In the genomic region with DNA sequence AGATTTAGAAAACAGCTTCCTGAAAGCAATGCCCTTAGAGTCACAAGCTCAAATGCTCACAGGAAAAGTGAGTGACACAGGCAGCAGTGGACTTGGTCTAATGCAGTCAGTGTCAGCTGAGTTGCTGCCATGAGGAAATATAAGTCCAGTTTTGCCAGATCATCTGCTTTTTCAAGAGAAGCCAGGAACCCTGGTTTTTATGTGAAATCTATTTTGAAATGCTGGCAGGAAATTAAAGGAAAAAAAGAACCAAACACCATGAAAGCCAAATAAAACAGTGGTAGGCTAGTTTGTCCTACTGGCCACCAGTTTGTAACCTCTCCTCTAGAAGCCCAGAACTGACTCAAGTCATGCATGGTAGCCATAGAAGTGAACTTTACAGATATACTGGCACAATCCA, we compare ENCODE assay signal across 14 cellular contexts.
A peak's percentile ranks its signal among the peaks of the same experiment; 100 is the strongest.
DNase-seq lines count a peak whose midpoint lies in the region; ATAC-seq, FAIRE-seq and TF ChIP-seq lines count a peak whose summit lies in the region.
"Had no signal": no experiment of that assay in that cellular context is flagged by ENCODE, and none has a peak within 500 bp of the region (broad histone marks: within the 10 kb centered on the region; RNA-seq: fewer than 3 reads in every experiment).

No MANE protein-coding gene starts in this region.

- peak overlapping the region; percentile 25 for H3K27ac Mint-ChIP-seq in activated naive CD8-positive, alpha-beta T cell
- no peak overlapping the region for H3K27ac Mint-ChIP-seq in activated naive CD8-positive, alpha-beta T cell treated with anti-CD3 and anti-CD28 coated beads for 36 hours
- H3K27ac Mint-ChIP-seq in nephron progenitor cell = peak overlapping the region; percentile 24

- TF ChIP-seq CTCF in nephron progenitor cell (IDR thresholded peaks at IDR 0.05) = no peak

- H3K4me1 ChIP-seq in urinary bladder (ENCODE audit: insufficient read depth) = no peaks in the 10 kb centered on the region

- peaks cover 3% of the 10 kb centered on the region for H3K4me1 Mint-ChIP-seq in activated naive CD8-positive, alpha-beta T cell (ENCODE audit: low read depth)
- H3K4me1 Mint-ChIP-seq in activated naive CD8-positive, alpha-beta T cell treated with anti-CD3 and anti-CD28 coated beads for 36 hours = peaks cover 7% of the 10 kb centered on the region
- H3K4me1 Mint-ChIP-seq in nephron progenitor cell = peaks cover 22% of the 10 kb centered on the region

- no peaks in the 10 kb centered on the region for H3K9me3 Mint-ChIP-seq in activated naive CD8-positive, alpha-beta T cell (ENCODE audit: low read depth)
- H3K9me3 Mint-ChIP-seq in activated naive CD8-positive, alpha-beta T cell treated with anti-CD3 and anti-CD28 coated beads for 36 hours = no peaks in the 10 kb centered on the region
- peaks cover 3% of the 10 kb centered on the region for H3K9me3 Mint-ChIP-seq in nephron progenitor cell

- H3K4me3 ChIP-seq in urinary bladder (ENCODE audit: low read depth, low read length) = no peak overlapping the region

- peak overlapping the region; percentile 3 for H3K27ac ChIP-seq in urinary bladder (ENCODE audit: low read depth)
- H3K27ac ChIP-seq: KMS-11, RWPE1 had no signal

- ATAC-seq in HG03025 (IDR thresholded peaks at IDR 0.05; ENCODE audit: low FRiP score, unreplicated experiment) (no peak), HG03457 (IDR thresholded peaks at IDR 0.05; ENCODE audit: unreplicated experiment) (no peak)
- ATAC-seq: activated CD4-positive, CD25-positive, alpha-beta regulatory T cell treated with anti-CD3 and anti-CD28 coated beads, Interleukin-2, amount 50 U/mL, for 24 hours had no signal

- H3K27me3 Mint-ChIP-seq in activated naive CD8-positive, alpha-beta T cell = no peaks in the 10 kb centered on the region
- no peaks in the 10 kb centered on the region for H3K27me3 Mint-ChIP-seq in activated naive CD8-positive, alpha-beta T cell treated with anti-CD3 and anti-CD28 coated beads for 36 hours
- H3K27me3 Mint-ChIP-seq in nephron progenitor cell (ENCODE audit: low read depth, poor library complexity) = no peaks in the 10 kb centered on the region

- DNase-seq in activated naive CD8-positive, alpha-beta T cell treated with anti-CD3 and anti-CD28 coated beads for 36 hours = no peak
- DNase-seq in fibroblast of peridontal ligament (ENCODE audit: extremely low read depth) (peak; percentile 61), nephron progenitor cell (no peak), GM19239 (ENCODE audit: insufficient read length, low spot score) (no peak)
- DNase-seq: activated gamma-delta T cell, cortex of kidney had no signal

- peaks cover 2% of the 10 kb centered on the region for H3K36me3 Mint-ChIP-seq in activated naive CD8-positive, alpha-beta T cell
- no peaks in the 10 kb centered on the region for H3K36me3 Mint-ChIP-seq in activated naive CD8-positive, alpha-beta T cell treated with anti-CD3 and anti-CD28 coated beads for 36 hours
- no peaks in the 10 kb centered on the region for H3K36me3 Mint-ChIP-seq in nephron progenitor cell (ENCODE audit: low read depth)

- no peak for FAIRE-seq in GM19239 (lab: Jason Lieb, UNC)
- FAIRE-seq: A204.1 had no signal

- H3K4me3 Mint-ChIP-seq in activated naive CD8-positive, alpha-beta T cell = no peak overlapping the region
- H3K4me3 Mint-ChIP-seq in activated naive CD8-positive, alpha-beta T cell treated with anti-CD3 and anti-CD28 coated beads for 36 hours = no peak overlapping the region
- no peak overlapping the region for H3K4me3 Mint-ChIP-seq in nephron progenitor cell

- peaks cover 3% of the 10 kb centered on the region for H3K36me3 ChIP-seq in urinary bladder (ENCODE audit: insufficient read depth)
